ENCODE assay signal across 8 cellular contexts in the genomic region with DNA sequence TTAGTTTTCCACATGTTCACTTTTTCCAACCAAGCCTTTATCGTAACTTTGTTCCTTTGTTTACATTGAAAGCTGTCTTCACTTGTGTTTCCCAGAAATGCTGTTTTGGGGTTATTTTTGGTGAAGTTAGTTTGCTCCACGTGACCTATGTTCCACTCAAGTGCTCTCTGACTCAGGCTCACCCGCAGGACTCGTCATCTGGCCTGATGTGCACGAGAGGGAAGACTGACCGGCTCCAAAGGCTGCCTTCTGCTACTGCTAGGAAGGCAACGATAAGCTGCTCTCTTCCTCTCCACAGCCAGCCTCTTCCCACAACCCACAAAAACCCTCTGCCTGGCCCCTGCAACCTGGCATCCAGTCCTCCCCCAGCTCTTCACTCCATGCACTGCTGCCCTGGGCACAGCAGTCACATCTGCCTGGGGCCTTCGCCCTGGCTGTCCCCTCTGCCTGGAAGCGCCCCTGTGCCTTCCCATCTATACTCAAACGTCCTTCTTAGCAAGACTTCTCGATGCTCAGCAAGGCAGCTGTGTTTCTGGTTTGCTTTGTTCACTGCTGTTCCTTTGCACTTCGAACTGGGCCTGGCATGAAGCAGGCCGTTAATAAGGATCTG. TPM values are rescaled to one million over a fixed set of nuclear protein-coding genes. Genes with fewer than 3 reads are reported as not detected.
DNase-seq lines count a peak whose midpoint lies in the region; ATAC-seq, FAIRE-seq and TF ChIP-seq lines count a peak whose summit lies in the region.

No MANE protein-coding gene starts in this region.

- intact Hi-C loops in activated T-helper 2 cell treated with anti-CD3 and anti-CD28 coated beads, Interferon-gamma antibody, Interleukin-2, Interleukin-4, amounts not matched to agents 10 μg/mL and 5 μg/mL and 100 μg/mL, durations not matched to agents 14 hours and 24 hours and 36 hours (cut with micrococcal nuclease) = loop anchor here (2.0 kb wide), 2 partner anchors 20 to 28 kb away; a partner anchor contains a TSS
- intact Hi-C loops in pancreas (cut with DNase I) = no loop called here

- H3K27ac Mint-ChIP-seq in activated T-helper 2 cell treated with anti-CD3 and anti-CD28 coated beads, Interferon-gamma antibody, Interleukin-2, Interleukin-4, amounts not matched to agents 10 μg/mL and 5 μg/mL and 100 μg/mL, durations not matched to agents 14 hours and 24 hours and 36 hours = peak overlapping the region; percentile 56

- no peaks in the 10 kb centered on the region for H3K9me3 Mint-ChIP-seq in activated T-helper 2 cell treated with anti-CD3 and anti-CD28 coated beads, Interferon-gamma antibody, Interleukin-2, Interleukin-4, amounts not matched to agents 10 μg/mL and 5 μg/mL and 100 μg/mL, durations not matched to agents 14 hours and 24 hours and 36 hours

- peak overlapping the region; percentile 66 to 94 (median 85) for H3K27ac ChIP-seq in pancreas

- no peak overlapping the region for H3K4me3 ChIP-seq in pancreas

- peaks cover 0 to under 1% (median 0%) of the 10 kb centered on the region in 3 donors for H3K36me3 ChIP-seq in pancreas

- peak overlapping the region; percentile 66 for H3K4me3 Mint-ChIP-seq in activated T-helper 2 cell treated with anti-CD3 and anti-CD28 coated beads, Interferon-gamma antibody, Interleukin-2, Interleukin-4, amounts not matched to agents 10 μg/mL and 5 μg/mL and 100 μg/mL, durations not matched to agents 14 hours and 24 hours and 36 hours (ENCODE audit: low read depth)

- peak; percentile 50 to 79 (median 58) for ATAC-seq in pancreas
- no peak for ATAC-seq in GM18870 (IDR thresholded peaks at IDR 0.05; ENCODE audit: unreplicated experiment)
- ATAC-seq in GM18502 (IDR thresholded peaks at IDR 0.05; ENCODE audit: poor library complexity, unreplicated experiment) = no peak
- no peak for ATAC-seq in GM21529 (IDR thresholded peaks at IDR 0.05; ENCODE audit: unreplicated experiment)

- DNase-seq in GM04504 (ENCODE audit: low read depth) (peak; percentile 83), NOMO-1 (lab: John Stamatoyannopoulos, UW; ENCODE audit: unreplicated experiment in 2 of 2) (peak; percentile 40 to 43), foreskin melanocyte (peak; percentile 97), pancreas (peak in 5 of 6 donors; percentile 47 to 73 (median 63))
- no peak for DNase-seq in activated T-helper 2 cell treated with anti-CD3 and anti-CD28 coated beads, Interferon-gamma antibody, Interleukin-2, Interleukin-4, amounts not matched to agents 10 μg/mL and 5 μg/mL and 100 μg/mL, durations not matched to agents 14 hours and 24 hours and 36 hours (ENCODE audit: low spot score)

- no peaks in the 10 kb centered on the region for H3K9me3 ChIP-seq in pancreas

- WGBS in pancreas, 2 donors = 23 to 24% methylated on average over 13 of the region's 13 CpGs

- peaks cover 29 to 42% (median 35%) of the 10 kb centered on the region in 3 donors for H3K4me1 ChIP-seq in pancreas

- no peak for TF ChIP-seq CTCF in pancreas (IDR thresholded peaks at IDR 0.05)

- H3K27me3 Mint-ChIP-seq in activated T-helper 2 cell treated with anti-CD3 and anti-CD28 coated beads, Interferon-gamma antibody, Interleukin-2, Interleukin-4, amounts not matched to agents 10 μg/mL and 5 μg/mL and 100 μg/mL, durations not matched to agents 14 hours and 24 hours and 36 hours (ENCODE audit: low read depth) = no peaks in the 10 kb centered on the region

- FAIRE-seq in pancreas (lab: Jason Lieb, UNC) = no peak

- H3K36me3 Mint-ChIP-seq in activated T-helper 2 cell treated with anti-CD3 and anti-CD28 coated beads, Interferon-gamma antibody, Interleukin-2, Interleukin-4, amounts not matched to agents 10 μg/mL and 5 μg/mL and 100 μg/mL, durations not matched to agents 14 hours and 24 hours and 36 hours (ENCODE audit: low read depth) = no peaks in the 10 kb centered on the region

- H3K4me1 Mint-ChIP-seq in activated T-helper 2 cell treated with anti-CD3 and anti-CD28 coated beads, Interferon-gamma antibody, Interleukin-2, Interleukin-4, amounts not matched to agents 10 μg/mL and 5 μg/mL and 100 μg/mL, durations not matched to agents 14 hours and 24 hours and 36 hours (ENCODE audit: low read depth) = peaks cover 28% of the 10 kb centered on the region

- H3K27me3 ChIP-seq in pancreas = no peaks in the 10 kb centered on the region

RNA-seq across cellular contexts. Expression of a gene that starts 28.0 kb away (rescaled TPM):
- total RNA-seq in activated T-helper 2 cell treated with anti-CD3 and anti-CD28 coated beads, Interferon-gamma antibody, Interleukin-2, Interleukin-4, amounts not matched to agents 10 μg/mL and 5 μg/mL and 100 μg/mL, durations not matched to agents 14 hours and 24 hours and 36 hours = 7.4 and 8.0 TPM in 2 replicates
- 10 to 100 TPM; 12.1 to 20.0 (median 13.1) TPM for total RNA-seq in pancreas
- polyA plus RNA-seq in pancreas = 10 to 100 TPM; 10.7 to 11.2 TPM

Comparison
In these comparisons a context has a peak if more than half of its experiments do, and no peak if none do; other contexts are left out.
1. ATAC-seq: peak in pancreas (4 of 4); none in GM18870 (single experiment), GM18502 (single experiment) and GM21529 (single experiment).